In the genomic region with DNA sequence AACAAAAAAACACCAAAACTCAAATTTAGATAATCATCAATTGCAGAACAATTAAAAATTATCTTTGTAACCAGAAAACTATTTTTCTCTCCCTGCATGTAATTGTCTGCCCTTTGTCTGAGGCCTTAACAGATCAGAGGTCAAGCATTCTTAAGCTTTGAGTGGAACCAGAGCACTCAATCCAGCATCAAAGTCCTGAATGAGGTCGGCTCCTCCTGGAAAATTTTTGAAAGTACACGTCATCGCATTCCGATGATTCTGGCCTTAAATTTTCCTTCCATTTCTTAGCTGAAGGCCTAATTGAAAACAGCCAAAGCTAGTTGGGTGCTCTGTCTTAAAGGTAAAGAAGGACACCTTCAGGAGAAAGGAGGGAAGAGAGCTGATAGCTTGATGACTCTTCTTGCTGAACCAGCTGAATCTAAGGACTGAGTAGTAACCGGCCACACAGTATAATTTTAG, we compare ENCODE assay signal across 8 cellular contexts.
DNase-seq lines count a peak whose midpoint lies in the region; ATAC-seq lines count a peak whose summit lies in the region.

No MANE protein-coding gene starts in this region.

- H3K4me3 ChIP-seq in skeletal muscle cell (ENCODE audit: low read depth, low read length): no peak overlapping the region

- intact Hi-C loops in left cardiac atrium (cut with DNase I): no loop called here

- ATAC-seq in left cardiac atrium: peak; percentile 72 to 89
- ATAC-seq in HG03571 (IDR thresholded peaks at IDR 0.05; ENCODE audit: unreplicated experiment): no peak
- no peak for ATAC-seq in GM19328 (IDR thresholded peaks at IDR 0.05; ENCODE audit: unreplicated experiment)

- DNase-seq in HCEC 1CT: peak; percentile 91
- DNase-seq in SW480 (ENCODE audit: low spot score): peak; percentile 95
- no peak for DNase-seq in left cardiac atrium
- peak; percentile 55 for DNase-seq in skeletal muscle cell (ENCODE audit: low read depth)
- no peak for DNase-seq in NCI-H187 treated with DMSO at 0.1 percent for 48 hours (lab: John Stamatoyannopoulos, UW)
- DNase-seq in activated naive CD4-positive, alpha-beta T cell (lab: John Stamatoyannopoulos, UW): no peak

Comparison
In these comparisons a context has a peak if more than half of its experiments do, and no peak if none do; other contexts are left out.
1. DNase-seq: peak in HCEC 1CT (single experiment), SW480 (single experiment) and skeletal muscle cell (single experiment); none in left cardiac atrium (single experiment), NCI-H187 treated with DMSO at 0.1 percent for 48 hours (single experiment) and activated naive CD4-positive, alpha-beta T cell (0 of 4).
2. ATAC-seq: peak in left cardiac atrium (2 of 2); none in HG03571 (single experiment) and GM19328 (single experiment).